1 cellular context compared by ENCODE assay signal in the genomic region with DNA sequence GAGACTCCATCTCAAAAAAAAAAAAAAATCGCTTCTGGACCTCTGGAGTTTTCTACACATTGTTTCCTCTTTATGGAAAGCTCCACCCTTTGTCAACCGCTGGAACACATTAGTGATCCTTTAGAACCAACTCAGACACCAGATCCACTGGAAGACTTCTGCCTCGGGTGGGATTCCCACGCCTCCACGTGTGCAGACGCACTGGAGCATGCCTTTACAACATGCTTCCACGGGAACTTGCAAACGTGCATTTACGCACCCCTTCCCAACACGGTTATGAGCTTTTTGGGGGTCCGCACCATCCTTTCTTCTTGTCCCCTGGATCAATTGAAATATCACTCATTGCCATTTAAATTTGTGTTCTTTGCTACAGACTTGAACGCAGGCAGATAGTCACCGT.
TF ChIP-seq lines count a peak whose summit lies in the region.

No MANE protein-coding gene starts in this region.

TF ChIP-seq in HepG2, 621 proteins besides CTCF, POLR2A, EP300 and RAD21:
- TF ChIP-seq MNT (IDR thresholded peaks at IDR 0.05) (peak; percentile 61), ZNF7 (CRISPR knock-in tag; IDR thresholded peaks at IDR 0.05) (no peak), ZNF792 (CRISPR knock-in tag; IDR thresholded peaks at IDR 0.05) (no peak), SMYD3 (CRISPR knock-in tag; IDR thresholded peaks at IDR 0.05) (no peak), ZNF878 (CRISPR knock-in tag; IDR thresholded peaks at IDR 0.05) (no peak), ZC3H13 (CRISPR knock-in tag; IDR thresholded peaks at IDR 0.05) (no peak), FOXA3 (CRISPR knock-in tag; IDR thresholded peaks at IDR 0.05) (no peak)
